ENCODE assay signal across 8 cellular contexts in the genomic region with DNA sequence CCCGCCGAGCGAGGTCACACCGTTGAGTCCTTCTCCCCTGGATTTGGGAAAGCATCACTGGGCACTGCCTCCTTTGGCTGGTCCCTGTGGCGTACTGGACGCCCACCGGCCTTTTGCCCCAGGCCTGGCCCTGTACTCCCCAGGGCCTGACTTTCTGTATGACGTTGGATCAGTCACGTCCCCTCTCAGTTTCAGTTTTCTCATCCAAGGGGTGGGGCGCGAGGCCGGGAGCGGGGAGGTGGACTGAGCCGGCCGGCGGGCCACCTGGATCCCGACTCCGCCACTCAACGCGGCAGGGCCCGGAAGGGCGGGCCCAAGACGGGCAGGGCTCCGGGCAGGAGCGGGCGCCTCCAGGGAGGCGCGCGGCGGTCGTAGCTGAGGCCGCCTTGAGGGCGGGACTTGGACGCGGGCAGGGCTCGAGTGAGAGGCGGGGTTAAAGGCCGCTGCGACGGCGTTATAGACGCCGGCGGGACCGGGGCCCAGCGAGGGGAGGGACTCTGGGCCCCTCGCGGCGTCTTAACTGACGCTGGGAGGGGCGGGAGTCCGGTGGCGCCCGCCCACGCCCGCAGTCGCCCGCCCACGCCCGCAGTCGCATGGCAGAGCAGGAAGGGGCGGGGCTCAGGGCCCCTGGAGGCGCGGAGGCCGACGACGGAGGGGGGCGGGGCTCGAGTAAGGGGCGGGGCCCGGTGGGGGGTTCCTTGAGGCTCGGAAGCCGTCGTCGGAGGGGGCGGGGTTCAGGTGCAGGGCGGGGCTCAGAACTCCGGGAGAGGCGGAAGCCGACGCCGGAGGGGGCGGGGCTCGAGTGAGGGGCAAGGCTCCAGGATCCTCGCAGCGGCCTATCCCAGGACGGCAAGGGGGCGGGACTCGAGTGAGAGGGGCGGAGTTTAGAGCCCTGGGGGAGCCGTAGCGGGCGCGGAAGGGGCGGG. TPM values are rescaled to one million over a fixed set of nuclear protein-coding genes. Genes with fewer than 3 reads are reported as not detected.
DNase-seq lines count a peak whose midpoint lies in the region; ATAC-seq and TF ChIP-seq lines count a peak whose summit lies in the region.

No MANE protein-coding gene starts in this region.

- CTCF ChIA-PET in PC-9 (lab: Charles Lee), result interaction anchor here (0.7 kb wide), 1 partner anchor 121 kb away, joined by 5 read pairs; no protein-coding TSS in a partner anchor

- H3K9me3 ChIP-seq in PC-9 (ENCODE audit: insufficient read depth, low read depth), result peaks cover 9% of the 10 kb centered on the region
- no peaks in the 10 kb centered on the region for H3K9me3 ChIP-seq in muscle layer of colon (ENCODE audit: low read length)

- H3K36me3 ChIP-seq in PC-9 (ENCODE audit: low read depth) (peaks cover 6% of the 10 kb centered on the region), muscle layer of colon (ENCODE audit: insufficient read depth, low read length) (no peaks in the 10 kb centered on the region)

- H3K4me3 Mint-ChIP-seq in activated T-cell treated with anti-CD3 and anti-CD28 coated beads, Interleukin-2, amount 50 U/mL, for 4 hours, result peak overlapping the region; percentile 80

- no peak for TF ChIP-seq CTCF in PC-9 (conservative IDR thresholded peaks at IDR 0.05)

- H3K4me3 ChIP-seq in PC-9 (peak overlapping the region; percentile 90; the same call in 1 of the 2 replicates), muscle layer of colon (ENCODE audit: low read depth in 1 of 2, low read length in 2 of 2) (peak overlapping the region; percentile 58 to 60)

- H3K27me3 ChIP-seq in PC-9 (ENCODE audit: insufficient read depth, low read depth) (no peaks in the 10 kb centered on the region), muscle layer of colon (ENCODE audit: control insufficient read depth in 1 of 2, insufficient read depth in 2 of 2, low read length in 2 of 2) (no peaks in the 10 kb centered on the region)

- peaks cover 57% of the 10 kb centered on the region for H3K4me1 ChIP-seq in PC-9 (replicated peaks; ENCODE audit: insufficient read depth)
- H3K4me1 ChIP-seq in muscle layer of colon (ENCODE audit: insufficient read depth, low read length), result peaks cover 44% of the 10 kb centered on the region

- no peaks in the 10 kb centered on the region for H3K9me2 ChIP-seq in PC-9 (ENCODE audit: insufficient read depth)

- peaks cover 77% of the 10 kb centered on the region for H3K4me1 Mint-ChIP-seq in activated T-cell treated with anti-CD3 and anti-CD28 coated beads, Interleukin-2, amount 50 U/mL, for 4 hours (ENCODE audit: low read depth)

- H3K9ac ChIP-seq in muscle layer of colon (ENCODE audit: low read length), result peak overlapping the region; percentile 45

- H3K36me3 Mint-ChIP-seq in activated T-cell treated with anti-CD3 and anti-CD28 coated beads, Interleukin-2, amount 50 U/mL, for 4 hours (ENCODE audit: insufficient read depth), result peaks cover 8% of the 10 kb centered on the region

- ATAC-seq in GM21737 (IDR thresholded peaks at IDR 0.05; ENCODE audit: unreplicated experiment) (peak; percentile 58), esophagus mucosa (peak; percentile 89)
- peak; percentile 78 to 81 for ATAC-seq in activated T-cell treated with anti-CD3 and anti-CD28 coated beads, Interleukin-2, amount 50 U/mL, for 4 hours

- H3K79me2 ChIP-seq in PC-9 (ENCODE audit: low read depth), result peaks cover 41% of the 10 kb centered on the region

- H3K4me2 ChIP-seq in PC-9, result peak overlapping the region; percentile 80

- peaks cover 46% of the 10 kb centered on the region for H3F3A ChIP-seq in PC-9 (ENCODE audit: insufficient read depth, low read depth)

- peak overlapping the region; percentile 71; the same call in 1 of the 2 replicates for H2AFZ ChIP-seq in PC-9

- H4K20me1 ChIP-seq in PC-9 (ENCODE audit: insufficient read depth), result peaks cover 10% of the 10 kb centered on the region; the same call in 1 of the 2 replicates

- H3K27me3 Mint-ChIP-seq in activated T-cell treated with anti-CD3 and anti-CD28 coated beads, Interleukin-2, amount 50 U/mL, for 4 hours (ENCODE audit: low read depth), result no peaks in the 10 kb centered on the region

- peaks cover 9% of the 10 kb centered on the region for H3K9me3 Mint-ChIP-seq in activated T-cell treated with anti-CD3 and anti-CD28 coated beads, Interleukin-2, amount 50 U/mL, for 4 hours

- intact Hi-C loops in PC-9 (cut with micrococcal nuclease; ENCODE audit: unreplicated experiment), result loop anchor here (5.0 to 10.0 kb wide), 5 partner anchors 33 to 1072 kb away; partner anchors contain the start of gene BICD2

- no TSS peak for BruUV-seq in PC-9 (replicated peaks; lab: Mats Ljungman, UMichigan)

- POLR2A ChIA-PET in PC-9 (lab: Charles Lee; ENCODE audit: unreplicated experiment), result interaction anchor here (0.6 to 1.2 kb wide), 6 partner anchors 12 to 471 kb away, joined by 3 to 13 read pairs (median 4); no protein-coding TSS in a partner anchor

- peak overlapping the region; percentile 82 for H3K27ac ChIP-seq in PC-9
- H3K27ac ChIP-seq in muscle layer of colon (ENCODE audit: low read depth, low read length), result peak overlapping the region; percentile 92

- DNase-seq in DMS79 (lab: John Stamatoyannopoulos, UW) (peak; percentile 92), KG1 (lab: John Stamatoyannopoulos, UW) (peak; percentile 100), PC-9 (peak; percentile 90 to 100)
- DNase-seq in activated T-cell treated with anti-CD3 and anti-CD28 coated beads, Interleukin-2, amount 50 U/mL, for 4 hours, result peak; percentile 100
- peak; percentile 100 for DNase-seq in stimulated activated CD8-positive, alpha-beta memory T cell treated with anti-CD3 and anti-CD28 coated beads, Interleukin-4, amount 100 ng/mL, for 48 hours

RNA-seq across cellular contexts. Expression of gene CARD19, which starts 0.5 kb away (rescaled TPM):
- total RNA-seq in PC-9 (2021) (97.5 and 122 TPM in 2 replicates), esophagus mucosa (19.9 TPM)
- total RNA-seq in activated T-cell treated with anti-CD3 and anti-CD28 coated beads, Interleukin-2, amount 50 U/mL, for 4 hours, result 10 to 100 TPM; 25.5 to 33.8 (median 28.4) TPM

RNA-seq across cellular contexts. Expression of gene SUSD3, which starts 37.0 kb away (rescaled TPM):
- total RNA-seq in PC-9 (2021) (8.4 and 8.7 TPM in 2 replicates), esophagus mucosa (0.96 TPM)
- total RNA-seq in activated T-cell treated with anti-CD3 and anti-CD28 coated beads, Interleukin-2, amount 50 U/mL, for 4 hours, result 1 to 10 TPM; 7.7 to 9.5 (median 9.4) TPM

RNA-seq across cellular contexts. Expression of gene NINJ1, which starts 38.6 kb away (rescaled TPM):
- 115 TPM in 2 replicates for total RNA-seq in PC-9 (2021)
- total RNA-seq in activated T-cell treated with anti-CD3 and anti-CD28 coated beads, Interleukin-2, amount 50 U/mL, for 4 hours, result 10 to 100 TPM; 48.6 to 69.8 (median 50.1) TPM
- total RNA-seq in esophagus mucosa, result 16.9 TPM

Comparison
In these comparisons a context has a peak if more than half of its experiments do, and no peak if none do; other contexts are left out.
1. Peak in every context shown above with its lines: DNase-seq, ATAC-seq, H3K4me3 ChIP-seq and H3K27ac ChIP-seq.